Comparison of ENCODE assay signal across 31 cellular contexts in the genomic region with DNA sequence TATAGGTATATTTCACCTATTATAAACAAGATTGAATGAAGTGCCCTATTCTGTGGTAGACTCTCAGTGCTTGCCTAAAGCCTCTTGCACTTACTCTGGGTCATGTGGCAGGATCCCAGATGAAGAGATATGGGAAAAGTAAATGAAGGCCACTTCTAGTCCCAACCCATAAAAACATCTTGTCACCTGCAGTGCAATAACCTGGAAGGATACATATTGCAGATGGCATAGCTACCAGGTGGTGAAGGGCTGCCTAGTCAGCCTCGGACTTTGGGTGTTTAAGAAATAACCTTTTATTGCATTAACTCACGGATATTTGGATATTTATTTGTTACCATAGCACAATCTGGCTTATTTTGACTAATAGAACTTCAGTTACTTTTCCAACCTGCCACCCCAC.
"Had no signal": no experiment of that assay in that cellular context is flagged by ENCODE, and none has a peak within 500 bp of the region (broad histone marks: within the 10 kb centered on the region; RNA-seq: fewer than 3 reads in every experiment).

No MANE protein-coding gene starts in this region.

- H3K4me1 ChIP-seq: ascending aorta, colonic mucosa had no signal

- DNase-seq: activated B cell treated with CpG ODN at 0.5 μM for 24 hours; activated CD4-positive, alpha-beta memory T cell treated with anti-CD3 and anti-CD28 coated beads for 36 hours; activated CD4-positive, alpha-beta T cell treated with anti-CD3 and anti-CD28 coated beads for 4 hours; activated CD4-positive, alpha-beta T cell treated with anti-CD3 and anti-CD28 coated beads, Interleukin-2, amount 10 ng/mL, durations not matched to agents 24 days and 14 days; activated CD4-positive, alpha-beta T cell treated with anti-CD3 and anti-CD28 coated beads, Interleukin-2, amount 50 U/mL, for 1 hour; activated CD4-positive, alpha-beta T cell treated with anti-CD3 and anti-CD28 coated beads, Interleukin-2, amount 50 U/mL, for 4 hours; activated CD4-positive, CD25-positive, alpha-beta regulatory T cell treated with anti-CD3 and anti-CD28 coated beads, Interleukin-2, amount 50 U/mL, for 72 hours; activated CD8-positive, alpha-beta memory T cell treated with anti-CD3 and anti-CD28 coated beads, Interleukin-2, amount 50 U/mL, for 4 hours; activated CD8-positive, alpha-beta T cell treated with anti-CD3 and anti-CD28 coated beads for 36 hours; activated effector memory CD4-positive, alpha-beta T cell treated with anti-CD3 and anti-CD28 coated beads, Interleukin-2, amount 50 U/mL, for 16 hours; activated gamma-delta T cell treated with Interleukin-2 at 50 U/mL for 16 hours; activated naive CD4-positive, alpha-beta T cell; activated naive CD4-positive, alpha-beta T cell treated with anti-CD3 and anti-CD28 coated beads for 36 hours; activated naive CD4-positive, alpha-beta T cell treated with anti-CD3 and anti-CD28 coated beads, Interleukin-2, amount 50 U/mL, for 16 hours; activated naive CD8-positive, alpha-beta T cell treated with anti-CD3 and anti-CD28 coated beads, Interleukin-2, amount 10 ng/mL, durations not matched to agents 7 days and 5 days; activated naive CD8-positive, alpha-beta T cell treated with anti-CD3 and anti-CD28 coated beads, Interleukin-2, amount 50 U/mL, for 24 hours; activated T-cell treated with anti-CD3 and anti-CD28 coated beads for 4 hours; activated T-cell treated with anti-CD3 and anti-CD28 coated beads, Interleukin-2, amount 50 U/mL, for 1 hour; activated T-cell treated with anti-CD3 and anti-CD28 coated beads, Interleukin-2, amount 50 U/mL, for 4 hours; activated T-cell treated with anti-CD3 and anti-CD28 coated beads, Interleukin-2, amount 50 U/mL, for 72 hours; amygdala; anterior cingulate cortex; caudate nucleus; colonic mucosa; T-helper 2 cell; T-helper 9 cell had no signal

- H3K36me3 ChIP-seq: ascending aorta, cardiac muscle cell, colonic mucosa had no signal

- H3K4me3 ChIP-seq: ascending aorta, cardiac muscle cell, colonic mucosa had no signal

- H3K9me3 ChIP-seq: colonic mucosa had no signal

- ATAC-seq: activated CD8-positive, alpha-beta T cell treated with anti-CD3 and anti-CD28 coated beads for 36 hours; activated naive CD4-positive, alpha-beta T cell treated with anti-CD3 and anti-CD28 coated beads, Interleukin-2, amount 50 U/mL, for 72 hours; activated naive CD8-positive, alpha-beta T cell treated with anti-CD3 and anti-CD28 coated beads, Interleukin-2, amount 50 U/mL, for 24 hours; activated T-cell treated with anti-CD3 and anti-CD28 coated beads, Interleukin-2, amount 50 U/mL, for 4 hours; activated T-cell treated with anti-CD3 and anti-CD28 coated beads, Interleukin-2, amount 50 U/mL, for 72 hours; activated T-helper 17 cell treated with anti-CD3 and anti-CD28 coated beads, Interleukin-2, amount 50 U/mL, for 72 hours had no signal

- H3K27ac ChIP-seq: ascending aorta, cardiac muscle cell, colonic mucosa, VCaP had no signal

- H3K27me3 ChIP-seq: ascending aorta, cardiac muscle cell, colonic mucosa had no signal
